1 cellular context compared by ENCODE assay signal in genomic region chr17:62719586-62719985, GRCh38.
TF ChIP-seq lines count a peak whose summit lies in the region.

No MANE protein-coding gene starts in this region.

TF ChIP-seq in SK-N-SH treated with all-trans-retinoic acid at 6 μM for 48 hours, 23 proteins besides CTCF, POLR2A, EP300 and RAD21 (continued from another document):
- no peak for TF ChIP-seq POU6F1 (CRISPR knock-in tag; IDR thresholded peaks at IDR 0.05; ENCODE audit: borderline replicate concordance, low read depth)
